16 cellular contexts compared by ENCODE assay signal in genomic region chr18:74230922-74231714, GRCh38.
"Had no signal": no experiment of that assay in that cellular context is flagged by ENCODE, and none has a peak within 500 bp of the region (broad histone marks: within the 10 kb centered on the region; RNA-seq: fewer than 3 reads in every experiment).

No MANE protein-coding gene starts in this region.

- H3K27ac ChIP-seq: dorsolateral prefrontal cortex, VCaP had no signal

- DNase-seq: activated CD4-positive, alpha-beta memory T cell treated with anti-CD3 and anti-CD28 coated beads for 36 hours; activated CD4-positive, alpha-beta T cell treated with anti-CD3 and anti-CD28 coated beads for 36 hours; activated CD8-positive, alpha-beta memory T cell treated with anti-CD3 and anti-CD28 coated beads, Interleukin-2, amount 10 ng/mL, durations not matched to agents 7 days and 5 days; activated naive CD4-positive, alpha-beta T cell treated with anti-CD3 and anti-CD28 coated beads, Interleukin-2, amount 50 U/mL, for 16 hours; activated T-cell treated with anti-CD3 and anti-CD28 coated beads, Interleukin-2, amount 50 U/mL, for 1 hour; dorsolateral prefrontal cortex; endodermal cell; nephron progenitor cell; occipital lobe; right cardiac atrium; stimulated activated naive CD8-positive, alpha-beta T cell treated with anti-CD3 and anti-CD28 coated beads, Interleukin-15, amount 100 ng/mL, for 72 hours; T-helper 1 cell had no signal

- ATAC-seq: activated CD4-positive, alpha-beta T cell treated with anti-CD3 and anti-CD28 coated beads for 36 hours; activated CD8-positive, alpha-beta memory T cell treated with anti-CD3 and anti-CD28 coated beads, Interleukin-2, amount 10 ng/mL, durations not matched to agents 7 days and 5 days; right cardiac atrium; stimulated activated naive CD8-positive, alpha-beta T cell treated with anti-CD3 and anti-CD28 coated beads, Interleukin-15, amount 100 ng/mL, for 72 hours had no signal

- H3K4me2 ChIP-seq: smooth muscle cell had no signal

- FAIRE-seq: astrocyte, islet of Langerhans had no signal

- H3K4me3 ChIP-seq: dorsolateral prefrontal cortex, smooth muscle cell had no signal
